9 cellular contexts compared by ENCODE assay signal in genomic region chr5:164504141-164504772, GRCh38.
A peak's percentile ranks its signal among the peaks of the same experiment; 100 is the strongest.
DNase-seq lines count a peak whose midpoint lies in the region; ATAC-seq, FAIRE-seq and TF ChIP-seq lines count a peak whose summit lies in the region.
"Had no signal": no experiment of that assay in that cellular context is flagged by ENCODE, and none has a peak within 500 bp of the region (broad histone marks: within the 10 kb centered on the region; RNA-seq: fewer than 3 reads in every experiment).

No MANE protein-coding gene starts in this region.

- H3K27me3 Mint-ChIP-seq in nephron progenitor cell (ENCODE audit: low read depth, poor library complexity) = no peaks in the 10 kb centered on the region
- peaks cover 19% of the 10 kb centered on the region for H3K27me3 Mint-ChIP-seq in stimulated activated memory B cell treated with anti-CD40 and anti-IgM and Interleukin-4, amounts not matched to agents 10 μg/mL and 1 μg/mL and 100 μg/mL, for 72 hours
- H3K27me3 Mint-ChIP-seq: CD4-positive, alpha-beta memory T cell had no signal

- H3K4me3 Mint-ChIP-seq in nephron progenitor cell = no peak overlapping the region
- no peak overlapping the region for H3K4me3 Mint-ChIP-seq in stimulated activated memory B cell treated with anti-CD40 and anti-IgM and Interleukin-4, amounts not matched to agents 10 μg/mL and 1 μg/mL and 100 μg/mL, for 72 hours

- peak; percentile 69 for ATAC-seq in GM21360 (IDR thresholded peaks at IDR 0.05; ENCODE audit: unreplicated experiment)
- no peak for ATAC-seq in stimulated activated memory B cell treated with anti-CD40 and anti-IgM and Interleukin-4, amounts not matched to agents 10 μg/mL and 1 μg/mL and 100 μg/mL, for 72 hours

- TF ChIP-seq CTCF in nephron progenitor cell (IDR thresholded peaks at IDR 0.05) = peak; percentile 76

- no peaks in the 10 kb centered on the region for H3K36me3 Mint-ChIP-seq in nephron progenitor cell (ENCODE audit: low read depth)
- no peaks in the 10 kb centered on the region for H3K36me3 Mint-ChIP-seq in stimulated activated memory B cell treated with anti-CD40 and anti-IgM and Interleukin-4, amounts not matched to agents 10 μg/mL and 1 μg/mL and 100 μg/mL, for 72 hours
- H3K36me3 Mint-ChIP-seq: CD4-positive, alpha-beta memory T cell had no signal

- DNase-seq in NCI-H2081 (lab: John Stamatoyannopoulos, UW) (peak; percentile 49 to 62), NCI-H2081 treated with DMSO at 0.1 percent for 48 hours (lab: John Stamatoyannopoulos, UW) (no peak), HT1080 (ENCODE audit: low read depth) (peak; percentile 63), RPMI8226 (peak; percentile 55), nephron progenitor cell (peak; percentile 46)

- FAIRE-seq in endometrium (lab: Jason Lieb, UNC) = peak; percentile 81

- H3K4me1 Mint-ChIP-seq in nephron progenitor cell = peaks cover 8% of the 10 kb centered on the region
- peaks cover 9% of the 10 kb centered on the region for H3K4me1 Mint-ChIP-seq in stimulated activated memory B cell treated with anti-CD40 and anti-IgM and Interleukin-4, amounts not matched to agents 10 μg/mL and 1 μg/mL and 100 μg/mL, for 72 hours

- no peak overlapping the region for H3K27ac Mint-ChIP-seq in nephron progenitor cell
- H3K27ac Mint-ChIP-seq in stimulated activated memory B cell treated with anti-CD40 and anti-IgM and Interleukin-4, amounts not matched to agents 10 μg/mL and 1 μg/mL and 100 μg/mL, for 72 hours = no peak overlapping the region
- H3K27ac Mint-ChIP-seq: CD4-positive, alpha-beta memory T cell had no signal

- no peaks in the 10 kb centered on the region for H3K9me3 Mint-ChIP-seq in nephron progenitor cell
- no peaks in the 10 kb centered on the region for H3K9me3 Mint-ChIP-seq in stimulated activated memory B cell treated with anti-CD40 and anti-IgM and Interleukin-4, amounts not matched to agents 10 μg/mL and 1 μg/mL and 100 μg/mL, for 72 hours
